Comparison of ENCODE assay signal across 9 cellular contexts in the genomic region with DNA sequence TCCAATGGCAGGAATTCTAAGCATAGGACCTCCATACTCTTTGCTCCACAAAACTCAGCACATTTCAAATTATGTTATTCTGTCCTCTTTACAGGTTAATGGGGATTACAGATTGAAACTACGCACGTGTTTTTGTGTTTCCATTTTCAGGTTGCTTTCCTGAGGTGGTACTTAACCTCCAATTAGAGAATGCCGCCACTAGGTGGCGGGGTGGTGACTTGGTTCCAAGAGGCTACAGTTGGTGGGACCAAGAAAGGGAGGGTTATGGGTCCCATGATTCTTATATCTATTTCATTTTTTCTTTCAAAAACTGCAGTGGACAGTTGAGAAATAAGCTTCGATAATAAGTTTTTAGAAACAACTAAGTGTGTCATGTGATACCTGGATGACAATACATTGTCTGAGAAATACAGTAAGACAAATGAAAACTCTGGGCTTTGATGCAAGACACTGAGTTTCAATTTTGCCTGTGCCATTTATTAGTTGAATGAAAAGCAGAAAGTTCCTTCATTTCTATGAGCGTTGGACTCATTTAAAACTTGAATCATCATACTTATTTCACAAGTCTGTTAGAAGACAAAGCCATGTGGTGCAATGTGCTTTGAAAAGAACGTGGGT.
DNase-seq lines count a peak whose midpoint lies in the region; ATAC-seq, FAIRE-seq and TF ChIP-seq lines count a peak whose summit lies in the region.
"Had no signal": no experiment of that assay in that cellular context is flagged by ENCODE, and none has a peak within 500 bp of the region (broad histone marks: within the 10 kb centered on the region; RNA-seq: fewer than 3 reads in every experiment).

No MANE protein-coding gene starts in this region.

- no peak for FAIRE-seq in bronchial epithelial cell (lab: Jason Lieb, UNC)

- no peaks in the 10 kb centered on the region for H3K79me2 ChIP-seq in GM23338 (replicated peaks; ENCODE audit: insufficient read depth)

- H3K27ac Mint-ChIP-seq in GM23338, result no peak overlapping the region
- H3K27ac Mint-ChIP-seq: stimulated activated naive B cell treated with anti-CD40 and anti-IgM and Interleukin-4, amounts not matched to agents 10 μg/mL and 1 μg/mL and 100 μg/mL, for 72 hours had no signal

- no peak overlapping the region for H2BK120ac ChIP-seq in mesenchymal stem cell (ENCODE audit: low read depth, low read length)

- 21% methylated on average over 4 of the region's 7 CpGs for WGBS in mesenchymal stem cell

- H3K27ac ChIP-seq in GM23338 (ENCODE audit: low read depth) (no peak overlapping the region), SJCRH30 (no peak overlapping the region), mesenchymal stem cell (ENCODE audit: low read length, poor library complexity, severe bottlenecking) (no peak overlapping the region)

- H3K4me3 Mint-ChIP-seq in GM23338, result no peak overlapping the region
- H3K4me3 Mint-ChIP-seq: stimulated activated naive B cell treated with anti-CD40 and anti-IgM and Interleukin-4, amounts not matched to agents 10 μg/mL and 1 μg/mL and 100 μg/mL, for 72 hours had no signal

- H3K36me3 ChIP-seq in GM23338 (ENCODE audit: insufficient read depth) (no peaks in the 10 kb centered on the region), SJCRH30 (no peaks in the 10 kb centered on the region), bronchial epithelial cell (ENCODE audit: control insufficient read depth, insufficient read depth, low read length) (no peaks in the 10 kb centered on the region), mesenchymal stem cell (ENCODE audit: control insufficient read depth in 1 of 2, insufficient read depth in 2 of 2, low read depth in 1 of 2, low read length in 2 of 2) (no peaks in the 10 kb centered on the region)

- H3K4ac ChIP-seq in mesenchymal stem cell (ENCODE audit: low read depth in 1 of 2, low read length in 2 of 2), result no peak overlapping the region

- H3K23ac ChIP-seq in mesenchymal stem cell (ENCODE audit: low read length in 2 of 2), result no peak overlapping the region

- no peak overlapping the region for H4K91ac ChIP-seq in mesenchymal stem cell (ENCODE audit: low read length)

- no peak overlapping the region for H4K8ac ChIP-seq in mesenchymal stem cell (ENCODE audit: low read length)

- H3K4me2 ChIP-seq in GM23338 (no peak overlapping the region), mesenchymal stem cell (ENCODE audit: low read length, poor library complexity, severe bottlenecking) (no peak overlapping the region)

- DNase-seq in NK-92 treated with Interleukin-12 subunit alpha and Interleukin-12 subunit beta, amount 100 ng/mL, for 24 hours (lab: John Stamatoyannopoulos, UW), result peak; percentile 17
- no peak for DNase-seq in NK-92 (lab: John Stamatoyannopoulos, UW; ENCODE audit: unreplicated experiment)
- DNase-seq in GM23338 (ENCODE audit: low spot score), result peak; percentile 85
- peak; percentile 53 to 67 for DNase-seq in SJCRH30
- DNase-seq in bronchial epithelial cell (ENCODE audit: low read depth), result peak; percentile 25
- DNase-seq in mesenchymal stem cell, result peak; percentile 38
- DNase-seq in COR-L47 (lab: John Stamatoyannopoulos, UW), result no peak
- DNase-seq: stimulated activated naive B cell treated with anti-CD40 and anti-IgM and Interleukin-4, amounts not matched to agents 10 μg/mL and 1 μg/mL and 100 μg/mL, for 72 hours had no signal

- H2AK5ac ChIP-seq in mesenchymal stem cell (ENCODE audit: low read length, severe bottlenecking), result no peak overlapping the region

- ATAC-seq in GM23338, result peak; percentile 86

- H2BK12ac ChIP-seq in mesenchymal stem cell (ENCODE audit: low read length in 2 of 2), result no peak overlapping the region

- H3K9me3 Mint-ChIP-seq in GM23338, result no peaks in the 10 kb centered on the region
- H3K9me3 Mint-ChIP-seq: stimulated activated naive B cell treated with anti-CD40 and anti-IgM and Interleukin-4, amounts not matched to agents 10 μg/mL and 1 μg/mL and 100 μg/mL, for 72 hours had no signal

- H3K4me1 ChIP-seq in GM23338 (ENCODE audit: insufficient read depth) (peaks cover 20% of the 10 kb centered on the region), SJCRH30 (no peaks in the 10 kb centered on the region), mesenchymal stem cell (ENCODE audit: control insufficient read depth, insufficient read depth, low read depth, low read length) (no peaks in the 10 kb centered on the region)

- no peaks in the 10 kb centered on the region for H3K36me3 Mint-ChIP-seq in GM23338 (ENCODE audit: low read depth)
- H3K36me3 Mint-ChIP-seq: stimulated activated naive B cell treated with anti-CD40 and anti-IgM and Interleukin-4, amounts not matched to agents 10 μg/mL and 1 μg/mL and 100 μg/mL, for 72 hours had no signal

- no peak overlapping the region for H3K9ac ChIP-seq in mesenchymal stem cell (ENCODE audit: low read length)

- no peak overlapping the region for H2BK15ac ChIP-seq in mesenchymal stem cell (ENCODE audit: low read depth, poor library complexity, severe bottlenecking)

- H3K9me3 ChIP-seq in SJCRH30 (replicated peaks) (no peaks in the 10 kb centered on the region), mesenchymal stem cell (ENCODE audit: control insufficient read depth, low read length) (no peaks in the 10 kb centered on the region)

- TF ChIP-seq CTCF in GM23338 (conservative IDR thresholded peaks at IDR 0.05; ENCODE audit: low read depth in 2 of 2) (peak; percentile 87 to 95), bronchial epithelial cell (IDR thresholded peaks at IDR 0.05; ENCODE audit: insufficient read depth, low read length, severe bottlenecking) (peak; percentile 66)

- no peak overlapping the region for H3K18ac ChIP-seq in mesenchymal stem cell (ENCODE audit: low read depth in 1 of 2, low read length in 2 of 2)

- no peak for TF ChIP-seq EP300 in Ishikawa (IDR thresholded peaks at IDR 0.05; ENCODE audit: borderline replicate concordance)

- TF ChIP-seq RAD21 in Ishikawa (IDR thresholded peaks at IDR 0.05; ENCODE audit: low read depth), result peak; percentile 88

- H3K14ac ChIP-seq in mesenchymal stem cell (ENCODE audit: low read length in 2 of 2), result no peak overlapping the region

- peaks cover 4% of the 10 kb centered on the region for H3K27me3 Mint-ChIP-seq in GM23338 (ENCODE audit: insufficient read depth, low read depth, poor library complexity)

- H3K27me3 ChIP-seq in GM23338 (ENCODE audit: insufficient read depth), result no peaks in the 10 kb centered on the region
- H3K27me3 ChIP-seq in SJCRH30, result no peaks in the 10 kb centered on the region
- no peaks in the 10 kb centered on the region for H3K27me3 ChIP-seq in bronchial epithelial cell (ENCODE audit: control insufficient read depth, insufficient read depth, low read length)
- no peaks in the 10 kb centered on the region for H3K27me3 ChIP-seq in mesenchymal stem cell (ENCODE audit: control insufficient read depth in 1 of 2, insufficient read depth in 1 of 2, low read length in 2 of 2)

- H3K4me3 ChIP-seq in GM23338 (no peak overlapping the region), SJCRH30 (no peak overlapping the region), bronchial epithelial cell (ENCODE audit: low read depth, low read length) (no peak overlapping the region), mesenchymal stem cell (ENCODE audit: insufficient read depth in 1 of 2, low read depth in 1 of 2, low read length in 2 of 2) (no peak overlapping the region)

- no peaks in the 10 kb centered on the region for H3K79me1 ChIP-seq in mesenchymal stem cell (replicated peaks; ENCODE audit: low read length, poor library complexity, severe bottlenecking)

- no peaks in the 10 kb centered on the region for H3K9me2 ChIP-seq in GM23338 (ENCODE audit: insufficient read depth)

- H3F3A ChIP-seq in GM23338 (replicated peaks; ENCODE audit: low read depth), result no peaks in the 10 kb centered on the region

- H2AFZ ChIP-seq in GM23338 (no peak overlapping the region), mesenchymal stem cell (ENCODE audit: low read depth, low read length) (no peak overlapping the region)

- H2BK5ac ChIP-seq in mesenchymal stem cell (ENCODE audit: low read depth, low read length, poor library complexity, severe bottlenecking), result no peak overlapping the region

- peaks cover 34% of the 10 kb centered on the region for H3K4me1 Mint-ChIP-seq in GM23338

- H4K20me1 ChIP-seq in GM23338 (replicated peaks; ENCODE audit: insufficient read depth), result no peaks in the 10 kb centered on the region

TF ChIP-seq in GM23338, 12 proteins besides CTCF, POLR2A, EP300 and RAD21 (continues in another document):
- TF ChIP-seq NANOG (IDR thresholded peaks at IDR 0.05; ENCODE audit: borderline replicate concordance), result no peak
- no peak for TF ChIP-seq EZH2 (IDR thresholded peaks at IDR 0.05; ENCODE audit: low read depth, unreplicated experiment)
- TF ChIP-seq, protein P1, sequence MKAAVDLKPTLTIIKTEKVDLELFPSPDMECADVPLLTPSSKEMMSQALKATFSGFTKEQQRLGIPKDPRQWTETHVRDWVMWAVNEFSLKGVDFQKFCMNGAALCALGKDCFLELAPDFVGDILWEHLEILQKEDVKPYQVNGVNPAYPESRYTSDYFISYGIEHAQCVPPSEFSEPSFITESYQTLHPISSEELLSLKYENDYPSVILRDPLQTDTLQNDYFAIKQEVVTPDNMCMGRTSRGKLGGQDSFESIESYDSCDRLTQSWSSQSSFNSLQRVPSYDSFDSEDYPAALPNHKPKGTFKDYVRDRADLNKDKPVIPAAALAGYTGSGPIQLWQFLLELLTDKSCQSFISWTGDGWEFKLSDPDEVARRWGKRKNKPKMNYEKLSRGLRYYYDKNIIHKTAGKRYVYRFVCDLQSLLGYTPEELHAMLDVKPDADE (IDR thresholded peaks at IDR 0.05), result no peak
- no peak for TF ChIP-seq STAT1 (IDR thresholded peaks at IDR 0.05; ENCODE audit: unreplicated experiment)
- TF ChIP-seq ZNF114 (CRISPR knock-in tag; IDR thresholded peaks at IDR 0.05), result no peak

TF ChIP-seq in Ishikawa, 13 proteins besides CTCF, POLR2A, EP300 and RAD21 (continues in another document):
- TF ChIP-seq TCF12 (IDR thresholded peaks at IDR 0.05; ENCODE audit: low read depth) (no peak), CREB1 (IDR thresholded peaks at IDR 0.05; ENCODE audit: low read depth) (no peak), EGR1 (IDR thresholded peaks at IDR 0.05) (no peak), YY1 (IDR thresholded peaks at IDR 0.05; ENCODE audit: low read depth) (no peak), CEBPB (IDR thresholded peaks at IDR 0.05) (no peak), NFIC (IDR thresholded peaks at IDR 0.05) (no peak), ZBTB7A (IDR thresholded peaks at IDR 0.05; ENCODE audit: low read depth) (no peak)
- TF ChIP-seq, protein P2, sequence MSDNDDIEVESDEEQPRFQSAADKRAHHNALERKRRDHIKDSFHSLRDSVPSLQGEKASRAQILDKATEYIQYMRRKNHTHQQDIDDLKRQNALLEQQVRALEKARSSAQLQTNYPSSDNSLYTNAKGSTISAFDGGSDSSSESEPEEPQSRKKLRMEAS (IDR thresholded peaks at IDR 0.05), result no peak
- TF ChIP-seq, protein P3, sequence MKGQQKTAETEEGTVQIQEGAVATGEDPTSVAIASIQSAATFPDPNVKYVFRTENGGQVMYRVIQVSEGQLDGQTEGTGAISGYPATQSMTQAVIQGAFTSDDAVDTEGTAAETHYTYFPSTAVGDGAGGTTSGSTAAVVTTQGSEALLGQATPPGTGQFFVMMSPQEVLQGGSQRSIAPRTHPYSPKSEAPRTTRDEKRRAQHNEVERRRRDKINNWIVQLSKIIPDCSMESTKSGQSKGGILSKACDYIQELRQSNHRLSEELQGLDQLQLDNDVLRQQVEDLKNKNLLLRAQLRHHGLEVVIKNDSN (IDR thresholded peaks at IDR 0.05), result no peak

Comparison
In these comparisons a context has a peak if more than half of its experiments do, and no peak if none do; other contexts are left out.
1. DNase-seq: peak in NK-92 treated with Interleukin-12 subunit alpha and Interleukin-12 subunit beta, amount 100 ng/mL, for 24 hours (single experiment), GM23338 (single experiment), SJCRH30 (2 of 2), bronchial epithelial cell (single experiment) and mesenchymal stem cell (single experiment); none in NK-92 (single experiment) and COR-L47 (single experiment).